ENCODE assay signal across 8 cellular contexts in genomic region chr11:797300-798092, GRCh38. TPM values are rescaled to one million over a fixed set of nuclear protein-coding genes. Genes with fewer than 3 reads are reported as not detected.
A peak's percentile ranks its signal among the peaks of the same experiment; 100 is the strongest.
DNase-seq lines count a peak whose midpoint lies in the region; ATAC-seq and TF ChIP-seq lines count a peak whose summit lies in the region.

No MANE protein-coding gene starts in this region.

- no peak for TF ChIP-seq CTCF in nephron progenitor cell (IDR thresholded peaks at IDR 0.05)

- peak overlapping the region; percentile 95 for H3K4me3 ChIP-seq in Karpas-422 (ENCODE audit: low read length)

- peak overlapping the region; percentile 85 for H3K4me3 Mint-ChIP-seq in activated T-helper 17 cell treated with anti-CD3 and anti-CD28 coated beads, Interleukin-2, amount 50 U/mL, for 72 hours
- peak overlapping the region; percentile 86 for H3K4me3 Mint-ChIP-seq in nephron progenitor cell

- H3K36me3 Mint-ChIP-seq in activated T-helper 17 cell treated with anti-CD3 and anti-CD28 coated beads, Interleukin-2, amount 50 U/mL, for 72 hours (ENCODE audit: low read depth), result peaks cover 13% of the 10 kb centered on the region
- no peaks in the 10 kb centered on the region for H3K36me3 Mint-ChIP-seq in nephron progenitor cell (ENCODE audit: low read depth)

- H3K79me2 ChIP-seq in Karpas-422 (ENCODE audit: low read length), result peaks cover 24% of the 10 kb centered on the region

- H3K4me2 ChIP-seq in Karpas-422 (ENCODE audit: low read depth, low read length, poor library complexity, severe bottlenecking), result peak overlapping the region; percentile 97

- H3K4me1 ChIP-seq in Karpas-422 (ENCODE audit: low read length), result peaks cover 24% of the 10 kb centered on the region

- no peaks in the 10 kb centered on the region for H3K9me2 ChIP-seq in Karpas-422 (replicated peaks; ENCODE audit: insufficient read depth, low read length)

- H3K9me3 ChIP-seq in Karpas-422 (ENCODE audit: low read length), result no peaks in the 10 kb centered on the region

- peak; percentile 54 for DNase-seq in DMS153 treated with DMSO at 0.1 percent for 48 hours (lab: John Stamatoyannopoulos, UW; ENCODE audit: unreplicated experiment)
- peak; percentile 92 for DNase-seq in Karpas-422
- peak; percentile 79 for DNase-seq in RPMI8226
- peak; percentile 73 for DNase-seq in fibroblast of peridontal ligament (ENCODE audit: extremely low read depth)
- peak; percentile 75 for DNase-seq in nephron progenitor cell
- peak; percentile 62 for DNase-seq in stromal cell of bone marrow (ENCODE audit: low read depth)

- peak overlapping the region; percentile 75 for H3K27ac Mint-ChIP-seq in activated T-helper 17 cell treated with anti-CD3 and anti-CD28 coated beads, Interleukin-2, amount 50 U/mL, for 72 hours
- H3K27ac Mint-ChIP-seq in nephron progenitor cell, result peak overlapping the region; percentile 71

- no peaks in the 10 kb centered on the region for H3K27me3 ChIP-seq in Karpas-422 (ENCODE audit: low read length)

- H3K36me3 ChIP-seq in Karpas-422 (ENCODE audit: insufficient read depth, low read length), result no peaks in the 10 kb centered on the region

- peaks cover 4% of the 10 kb centered on the region for H3K4me1 Mint-ChIP-seq in activated T-helper 17 cell treated with anti-CD3 and anti-CD28 coated beads, Interleukin-2, amount 50 U/mL, for 72 hours
- H3K4me1 Mint-ChIP-seq in nephron progenitor cell, result peaks cover 16% of the 10 kb centered on the region

- H2AFZ ChIP-seq in Karpas-422 (ENCODE audit: low read length), result no peak overlapping the region

- no peaks in the 10 kb centered on the region for H3K27me3 Mint-ChIP-seq in activated T-helper 17 cell treated with anti-CD3 and anti-CD28 coated beads, Interleukin-2, amount 50 U/mL, for 72 hours
- no peaks in the 10 kb centered on the region for H3K27me3 Mint-ChIP-seq in nephron progenitor cell (ENCODE audit: low read depth, poor library complexity)

- ATAC-seq in GM21737 (IDR thresholded peaks at IDR 0.05; ENCODE audit: unreplicated experiment), result peak; percentile 41
- ATAC-seq in activated T-helper 17 cell treated with anti-CD3 and anti-CD28 coated beads, Interleukin-2, amount 50 U/mL, for 72 hours (replicated peaks), result peak; percentile 54

- H3K27ac ChIP-seq in Karpas-422 (ENCODE audit: low read length), result peak overlapping the region; percentile 81

- H3K9me3 Mint-ChIP-seq in activated T-helper 17 cell treated with anti-CD3 and anti-CD28 coated beads, Interleukin-2, amount 50 U/mL, for 72 hours, result no peaks in the 10 kb centered on the region
- no peaks in the 10 kb centered on the region for H3K9me3 Mint-ChIP-seq in nephron progenitor cell

- H4K20me1 ChIP-seq in Karpas-422 (ENCODE audit: insufficient read depth, low read depth, low read length), result peaks cover 13% of the 10 kb centered on the region; the same call in 1 of the 2 replicates

- H3K9ac ChIP-seq in Karpas-422 (ENCODE audit: low read length), result peak overlapping the region; percentile 93

RNA-seq across cellular contexts. Expression of gene SLC25A22, which starts 0.6 kb away (rescaled TPM):
- 9.3 and 23.4 TPM in 2 replicates for total RNA-seq in Karpas-422 (2014; rRNA removed; shearing (Covaris generic); ENCODE audit: low replicate concordance)
- 10 to 100 TPM; 27.9 to 62.2 TPM for total RNA-seq in activated T-helper 17 cell treated with anti-CD3 and anti-CD28 coated beads, Interleukin-2, amount 50 U/mL, for 72 hours

RNA-seq across cellular contexts. Expression of gene PIDD1, which starts 7.5 kb away (rescaled TPM):
- total RNA-seq in Karpas-422 (2014; rRNA removed; shearing (Covaris generic); ENCODE audit: low replicate concordance), result 26.2 and 26.6 TPM in 2 replicates
- 10 to 100 TPM; 35.8 to 43.8 TPM for total RNA-seq in activated T-helper 17 cell treated with anti-CD3 and anti-CD28 coated beads, Interleukin-2, amount 50 U/mL, for 72 hours

RNA-seq across cellular contexts. Expression of gene CEND1, which starts 7.6 kb away (rescaled TPM):
- 19.8 and 50.0 TPM in 2 replicates for total RNA-seq in Karpas-422 (2014; rRNA removed; shearing (Covaris generic); ENCODE audit: low replicate concordance)
- 1 to 10 TPM; 1.2 to 3.9 TPM for total RNA-seq in activated T-helper 17 cell treated with anti-CD3 and anti-CD28 coated beads, Interleukin-2, amount 50 U/mL, for 72 hours

RNA-seq across cellular contexts. Expression of gene RPLP2, which starts 12.3 kb away (rescaled TPM):
- 774 and 1,042 TPM in 2 replicates for total RNA-seq in Karpas-422 (2014; rRNA removed; shearing (Covaris generic); ENCODE audit: low replicate concordance)
- 1,000 to 10,000 TPM; 2,744 to 3,086 TPM for total RNA-seq in activated T-helper 17 cell treated with anti-CD3 and anti-CD28 coated beads, Interleukin-2, amount 50 U/mL, for 72 hours

RNA-seq across cellular contexts. Expression of gene GATD1, which starts 20.2 kb away (rescaled TPM):
- 43.6 and 61.0 TPM in 2 replicates for total RNA-seq in Karpas-422 (2014; rRNA removed; shearing (Covaris generic); ENCODE audit: low replicate concordance)
- 10 to 100 TPM; 42.3 to 60.9 TPM for total RNA-seq in activated T-helper 17 cell treated with anti-CD3 and anti-CD28 coated beads, Interleukin-2, amount 50 U/mL, for 72 hours

Comparison
In these comparisons a context has a peak if more than half of its experiments do, and no peak if none do; other contexts are left out.
1. Peak in every context shown above with its lines: DNase-seq, ATAC-seq, H3K4me3 ChIP-seq and H3K27ac ChIP-seq.